9 cellular contexts compared by ENCODE assay signal in the genomic region with DNA sequence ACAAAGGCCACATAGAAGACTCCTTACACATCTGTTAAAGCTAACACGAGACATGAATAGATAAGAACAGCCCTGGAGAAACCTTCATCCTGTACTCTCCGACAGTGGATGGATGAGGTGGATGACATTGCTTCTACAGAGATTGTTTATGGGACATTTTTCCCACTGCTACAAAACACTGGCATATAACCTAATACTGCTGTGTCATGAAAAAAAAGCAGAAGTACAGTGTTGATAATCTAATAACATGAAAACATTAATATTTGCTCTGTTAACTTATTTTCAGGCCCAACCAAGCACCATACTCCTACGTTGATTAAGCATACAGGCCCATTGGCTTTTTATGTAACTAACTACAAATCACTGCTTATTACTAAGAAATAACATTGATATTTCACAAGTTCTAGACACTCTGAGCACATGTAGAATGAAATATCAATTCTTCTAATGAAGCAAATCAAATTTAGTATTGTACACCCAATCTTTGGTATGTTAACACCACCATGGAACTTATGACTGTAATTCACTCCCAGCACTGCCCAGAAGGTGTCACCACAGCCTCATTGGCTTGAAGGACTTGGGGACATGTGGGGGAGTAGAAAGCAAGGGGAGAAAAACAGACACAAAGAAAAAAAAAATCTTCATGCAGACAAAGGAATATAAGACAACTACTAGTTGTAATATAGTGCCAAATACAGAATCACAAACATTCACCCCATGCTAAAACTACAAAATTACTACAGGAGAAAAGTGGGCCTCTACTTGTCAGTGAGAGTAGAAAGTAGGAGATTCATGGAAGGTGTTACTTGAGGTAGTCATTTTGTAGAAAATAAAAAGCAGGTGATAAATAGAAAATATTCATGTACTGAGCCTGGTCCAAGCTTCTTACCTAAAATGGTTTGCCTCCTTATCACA.
A peak's percentile ranks its signal among the peaks of the same experiment; 100 is the strongest.
DNase-seq lines count a peak whose midpoint lies in the region; ATAC-seq and TF ChIP-seq lines count a peak whose summit lies in the region.
"Had no signal": no experiment of that assay in that cellular context is flagged by ENCODE, and none has a peak within 500 bp of the region (broad histone marks: within the 10 kb centered on the region; RNA-seq: fewer than 3 reads in every experiment).

No MANE protein-coding gene starts in this region.

- intact Hi-C loops in Panc1 (cut with micrococcal nuclease; ENCODE audit: unreplicated experiment) (loop anchor here (10.0 kb wide), 1 partner anchor 553 kb away; no protein-coding TSS in a partner anchor), body of pancreas (cut with DNase I) (no loop called here)

- H3K4me3 ChIP-seq in Panc1 (ENCODE audit: low read depth in 2 of 2, low read length in 2 of 2) (no peak overlapping the region), body of pancreas (no peak overlapping the region), iPS-18a (ENCODE audit: low read length) (no peak overlapping the region)

- DNase-seq in Daoy (ENCODE audit: low read depth) = peak; percentile 58
- peak; percentile 38 for DNase-seq in Panc1 (ENCODE audit: low read depth, low spot score)
- peak; percentile 21 to 51 (median 38) for DNase-seq in body of pancreas
- DNase-seq in stimulated activated CD4-positive, alpha-beta T cell treated with anti-CD3 and anti-CD28 coated beads, Interleukin-12 subunit alpha, Interleukin-12 subunit beta, amount 100 ng/mL, for 48 hours (ENCODE audit: low read depth in 2 of 3, low spot score in 1 of 3) = peak; percentile 5 to 25 (median 7)
- DNase-seq: activated T-cell treated with anti-CD3 and anti-CD28 coated beads, Interleukin-2, amount 50 U/mL, for 4 hours had no signal

- in situ Hi-C loops in Panc1 (cut with HindIII; ENCODE audit: low pct_unique_long_range_greater_than_20kb, low sequenced_read_pairs) = no loop called here

- CTCF ChIA-PET in Panc1 (lab: Charles Lee) = interaction anchor here (0.5 to 0.6 kb wide), 2 partner anchors 15 to 149 kb away, joined by 4 to 6 read pairs; no protein-coding TSS in a partner anchor

- H3K27ac ChIP-seq in Panc1 (ENCODE audit: low read length) (no peak overlapping the region), body of pancreas (no peak overlapping the region), iPS-18a (ENCODE audit: low read length) (no peak overlapping the region)

- POLR2A ChIA-PET in Panc1 (lab: Charles Lee) = no interaction called here

- no peaks in the 10 kb centered on the region for H3K4me1 ChIP-seq in Panc1 (ENCODE audit: control insufficient read depth, insufficient read depth, low read length)
- no peaks in the 10 kb centered on the region for H3K4me1 ChIP-seq in body of pancreas
- H3K4me1 ChIP-seq in iPS-18a (ENCODE audit: control insufficient read depth, low read depth, low read length) = peaks cover 8% of the 10 kb centered on the region

- 68 to 71% methylated on average over 3 of the region's 3 CpGs for WGBS in body of pancreas, 2 donors

- TF ChIP-seq POLR2A in body of pancreas (IDR thresholded peaks at IDR 0.05) = no peak

- no peaks in the 10 kb centered on the region for H3K27me3 ChIP-seq in Panc1 (ENCODE audit: control insufficient read depth, insufficient read depth, low read length)
- no peaks in the 10 kb centered on the region for H3K27me3 ChIP-seq in body of pancreas
- no peaks in the 10 kb centered on the region for H3K27me3 ChIP-seq in iPS-18a (ENCODE audit: control insufficient read depth, insufficient read depth, low read length)

- H3K9ac ChIP-seq in iPS-18a (ENCODE audit: low read length) = peak overlapping the region; percentile 42

- BruUV-seq in Panc1 (replicated peaks; lab: Mats Ljungman, UMichigan) = no TSS peak

- ATAC-seq in GM21619 (IDR thresholded peaks at IDR 0.05; ENCODE audit: unreplicated experiment) (peak; percentile 91), Panc1 (peak; percentile 78), body of pancreas (no peak), GM18873 (IDR thresholded peaks at IDR 0.05; ENCODE audit: low FRiP score, unreplicated experiment) (no peak)

- H3K36me3 ChIP-seq in Panc1 (ENCODE audit: control insufficient read depth, insufficient read depth, low read length) (no peaks in the 10 kb centered on the region), body of pancreas (replicated peaks in 1 of 2; ENCODE audit: insufficient read depth in 1 of 2, low read depth in 2 of 2) (no peaks in the 10 kb centered on the region), iPS-18a (ENCODE audit: control insufficient read depth, low read depth, low read length) (no peaks in the 10 kb centered on the region)

- H3K9me3 ChIP-seq in Panc1 (ENCODE audit: control insufficient read depth, insufficient read depth, low read depth, low read length) (no peaks in the 10 kb centered on the region), body of pancreas (no peaks in the 10 kb centered on the region), iPS-18a (ENCODE audit: control insufficient read depth, low read depth, low read length) (no peaks in the 10 kb centered on the region)

- TF ChIP-seq CTCF in LNCAP (IDR thresholded peaks at IDR 0.05) (peak; percentile 92), Panc1 (IDR thresholded peaks at IDR 0.05) (peak; percentile 79), body of pancreas (IDR thresholded peaks at IDR 0.05) (peak; percentile 39 to 74 (median 61))

Comparison
In these comparisons a context has a peak if more than half of its experiments do, and no peak if none do; other contexts are left out.
1. DNase-seq: peak in every context shown above with its lines; median percentile 58 in Daoy; 38 in Panc1; 38 in body of pancreas; 7 in stimulated activated CD4-positive, alpha-beta T cell treated with anti-CD3 and anti-CD28 coated beads, Interleukin-12 subunit alpha, Interleukin-12 subunit beta, amount 100 ng/mL, for 48 hours.
2. ATAC-seq: peak in GM21619 (single experiment) and Panc1 (single experiment); none in body of pancreas (single experiment) and GM18873 (single experiment).
3. Peak in every context shown above with its lines, with median percentiles within 50 percentile points of each other: CTCF ChIP-seq.